ENCODE assay signal across 8 cellular contexts in the genomic region with DNA sequence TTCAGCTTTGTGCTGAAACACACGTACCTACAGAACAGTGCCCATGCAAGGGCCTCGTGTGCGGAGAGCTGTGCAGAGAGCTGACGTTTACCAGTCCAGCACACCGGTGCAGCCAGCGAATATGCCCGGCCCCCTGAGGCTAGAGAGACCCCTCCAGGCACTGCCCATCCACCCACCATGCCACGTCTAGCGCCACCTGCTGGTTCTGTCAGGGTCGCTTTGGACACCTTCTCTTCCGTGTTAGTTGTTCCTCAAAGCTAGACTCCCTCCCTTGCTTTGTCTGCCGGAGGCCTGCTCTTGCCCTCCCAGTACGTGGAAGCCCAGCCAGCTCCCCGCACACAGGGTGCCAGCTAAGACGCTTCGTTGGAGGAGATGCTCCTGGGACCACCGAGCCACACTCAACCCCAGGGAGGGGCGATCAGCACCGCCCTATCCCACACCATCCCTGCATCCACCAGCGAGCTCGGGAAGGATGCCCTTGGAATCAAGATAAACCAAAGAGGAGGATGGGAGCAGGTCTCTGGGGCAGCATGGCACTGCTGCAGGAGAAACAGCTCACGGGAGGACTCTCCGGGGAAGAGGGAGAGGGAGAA. TPM values are rescaled to one million over a fixed set of nuclear protein-coding genes. Genes with fewer than 3 reads are reported as not detected.
DNase-seq lines count a peak whose midpoint lies in the region; ATAC-seq and TF ChIP-seq lines count a peak whose summit lies in the region.

No MANE protein-coding gene starts in this region.

- no peak overlapping the region for H3K4me3 Mint-ChIP-seq in CD4-positive, alpha-beta T cell

- peaks cover 85% of the 10 kb centered on the region for H3K36me3 Mint-ChIP-seq in CD4-positive, alpha-beta T cell (ENCODE audit: low read depth)

- CTCF ChIA-PET in CD4-positive, alpha-beta T cell (lab: Charles Lee) = interaction anchor here (0.6 to 0.9 kb wide), 3 partner anchors 8 to 23 kb away, joined by 3 to 7 read pairs (median 3); no protein-coding TSS in a partner anchor

- H3K9me3 ChIP-seq in CD4-positive, alpha-beta T cell (ENCODE audit: control insufficient read depth, low read length) = no peaks in the 10 kb centered on the region

- H3K27ac ChIP-seq in CD4-positive, alpha-beta T cell (ENCODE audit: low read depth, low read length) = no peak overlapping the region

- peak; percentile 14 to 53 (median 30) for DNase-seq in CD4-positive, alpha-beta T cell
- DNase-seq in KBM-7 (peak; percentile 52), fibroblast of villous mesenchyme (ENCODE audit: low read depth) (peak; percentile 14), NCI-H774 (lab: John Stamatoyannopoulos, UW) (no peak)
- DNase-seq in activated CD8-positive, alpha-beta memory T cell treated with anti-CD3 and anti-CD28 coated beads, Interleukin-2, amount 50 U/mL, for 4 hours = peak; percentile 46
- peak; percentile 41 for DNase-seq in stimulated activated CD4-positive, alpha-beta T cell treated with anti-CD3 and anti-CD28 coated beads, Interleukin-12 subunit alpha, Interleukin-12 subunit beta, amount 100 ng/mL, for 4 hours

- H3K4me3 ChIP-seq in fibroblast of villous mesenchyme (ENCODE audit: low read depth, low read length) = no peak overlapping the region

- ATAC-seq in CD4-positive, alpha-beta T cell (ENCODE audit: poor library complexity) = no peak
- ATAC-seq in HG02981 (IDR thresholded peaks at IDR 0.05; ENCODE audit: unreplicated experiment) (no peak), GM19351 (IDR thresholded peaks at IDR 0.05; ENCODE audit: unreplicated experiment) (no peak)

- H3K27me3 ChIP-seq in CD4-positive, alpha-beta T cell (ENCODE audit: control insufficient read depth, insufficient read depth, low read length) = no peaks in the 10 kb centered on the region

- peak; percentile 71 for TF ChIP-seq CTCF in CD4-positive, alpha-beta T cell (IDR thresholded peaks at IDR 0.05)
- TF ChIP-seq CTCF in fibroblast of villous mesenchyme (IDR thresholded peaks at IDR 0.05; ENCODE audit: insufficient read depth, low read depth, low read length) = peak; percentile 68

- in situ Hi-C loops in KBM-7 (cut with MboI; ENCODE audit: low pct_unique_long_range_greater_than_20kb, low sequenced_read_pairs) = no loop called here

- no peaks in the 10 kb centered on the region for H3K27me3 Mint-ChIP-seq in CD4-positive, alpha-beta T cell

- no peaks in the 10 kb centered on the region for H3K4me1 Mint-ChIP-seq in CD4-positive, alpha-beta T cell (ENCODE audit: low read depth)

- no peaks in the 10 kb centered on the region for H3K9me3 Mint-ChIP-seq in CD4-positive, alpha-beta T cell

- POLR2A ChIA-PET in CD4-positive, alpha-beta T cell (lab: Charles Lee) = interaction anchor here (1.1 kb wide), 1 partner anchor 46 kb away, joined by 3 read pairs; no protein-coding TSS in a partner anchor

- intact Hi-C loops in CD4-positive, alpha-beta T cell (cut with DNase I, micrococcal nuclease) = loop anchor here in 1 of 2 experiments (5.0 to 10.0 kb wide), 2 partner anchors 46 to 166 kb away; a partner anchor contains a TSS

- no peak overlapping the region for H3K27ac Mint-ChIP-seq in CD4-positive, alpha-beta T cell

RNA-seq across cellular contexts. Expression of a gene that starts 43.4 kb away (rescaled TPM):
- total RNA-seq in CD4-positive, alpha-beta T cell = 10 to 100 TPM; 11.3 to 13.2 TPM
- total RNA-seq in fibroblast of villous mesenchyme = 28.7 and 39.7 TPM in 2 replicates

RNA-seq across cellular contexts. Expression of a gene that starts 47.0 kb away (rescaled TPM):
- total RNA-seq in CD4-positive, alpha-beta T cell = 1 to 10 TPM; 3.7 to 4.3 TPM
- 0.32 and 2.6 TPM in 2 replicates for total RNA-seq in fibroblast of villous mesenchyme
